In genomic region chr6:15754035-15754705, GRCh38 we compare ENCODE assay signal across 13 cellular contexts.
A peak's percentile ranks its signal among the peaks of the same experiment; 100 is the strongest.
DNase-seq lines count a peak whose midpoint lies in the region; ATAC-seq and TF ChIP-seq lines count a peak whose summit lies in the region.
"Had no signal": no experiment of that assay in that cellular context is flagged by ENCODE, and none has a peak within 500 bp of the region (broad histone marks: within the 10 kb centered on the region; RNA-seq: fewer than 3 reads in every experiment).

No MANE protein-coding gene starts in this region.

- no peaks in the 10 kb centered on the region for H3K4me1 ChIP-seq in naive thymus-derived CD4-positive, alpha-beta T cell (ENCODE audit: control insufficient read depth in 2 of 2, insufficient read depth in 2 of 2, low read length in 2 of 2)
- H3K4me1 ChIP-seq: gastroesophageal sphincter had no signal

- no peak overlapping the region for H3K4me3 Mint-ChIP-seq in CD14-positive monocyte
- no peak overlapping the region for H3K4me3 Mint-ChIP-seq in naive thymus-derived CD4-positive, alpha-beta T cell
- H3K4me3 Mint-ChIP-seq in natural killer cell = no peak overlapping the region

- CTCF ChIA-PET in naive thymus-derived CD4-positive, alpha-beta T cell (lab: Charles Lee) = no interaction called here

- intact Hi-C loops in CD14-positive monocyte (cut with micrococcal nuclease) (no loop called here), natural killer cell (cut with micrococcal nuclease) (no loop called here)
- intact Hi-C loops in naive thymus-derived CD4-positive, alpha-beta T cell (cut with micrococcal nuclease) = no loop called here

- H3K27me3 ChIP-seq in naive thymus-derived CD4-positive, alpha-beta T cell (ENCODE audit: control insufficient read depth in 2 of 2, insufficient read depth in 2 of 2, low read length in 2 of 2) = no peaks in the 10 kb centered on the region
- H3K27me3 ChIP-seq: gastroesophageal sphincter had no signal

- peak overlapping the region in 1 of 7 donors; percentile 50 for H3K27ac Mint-ChIP-seq in CD14-positive monocyte
- H3K27ac Mint-ChIP-seq in naive thymus-derived CD4-positive, alpha-beta T cell = no peak overlapping the region
- no peak overlapping the region for H3K27ac Mint-ChIP-seq in natural killer cell

- 0 out of 2 replicates have a peak overlapping the region, but pooled peaks have one; percentile 22 for H3K4me3 ChIP-seq in SK-N-MC
- no peak overlapping the region for H3K4me3 ChIP-seq in naive thymus-derived CD4-positive, alpha-beta T cell (ENCODE audit: low read length)
- H3K4me3 ChIP-seq: gastroesophageal sphincter, PC-9 had no signal

- TF ChIP-seq CTCF in CD14-positive monocyte (IDR thresholded peaks at IDR 0.05) = no peak
- no peak for TF ChIP-seq CTCF in natural killer cell (IDR thresholded peaks at IDR 0.05)

- no peak overlapping the region for H3K9ac ChIP-seq in SK-N-MC (ENCODE audit: insufficient read length)

- peak overlapping the region; percentile 69 for H3K27ac ChIP-seq in SK-N-MC
- H3K27ac ChIP-seq in naive thymus-derived CD4-positive, alpha-beta T cell (ENCODE audit: low read depth, low read length) = no peak overlapping the region
- H3K27ac ChIP-seq: gastroesophageal sphincter, PC-9, VCaP had no signal

- H3K36me3 Mint-ChIP-seq in CD14-positive monocyte = no peaks in the 10 kb centered on the region
- H3K36me3 Mint-ChIP-seq in naive thymus-derived CD4-positive, alpha-beta T cell = no peaks in the 10 kb centered on the region
- no peaks in the 10 kb centered on the region for H3K36me3 Mint-ChIP-seq in natural killer cell

- POLR2A ChIA-PET in naive thymus-derived CD4-positive, alpha-beta T cell (lab: Charles Lee) = no interaction called here

- no peak for ATAC-seq in naive thymus-derived CD4-positive, alpha-beta T cell
- no peak for ATAC-seq in natural killer cell
- ATAC-seq: gastroesophageal sphincter had no signal

- H3K9me3 Mint-ChIP-seq in CD14-positive monocyte (peaks cover 0 to 13% (median 6%) of the 10 kb centered on the region in 7 donors), natural killer cell (no peaks in the 10 kb centered on the region)
- H3K9me3 Mint-ChIP-seq in naive thymus-derived CD4-positive, alpha-beta T cell = peaks cover 0 to 2% (median 0%) of the 10 kb centered on the region in 11 donors

- no peaks in the 10 kb centered on the region for H3K27me3 Mint-ChIP-seq in CD14-positive monocyte (ENCODE audit: low read depth in 3 of 3)
- peaks cover 0 to 4% (median 0%) of the 10 kb centered on the region in 5 donors for H3K27me3 Mint-ChIP-seq in naive thymus-derived CD4-positive, alpha-beta T cell
- H3K27me3 Mint-ChIP-seq in natural killer cell (ENCODE audit: low read depth in 2 of 2) = peaks cover 0 to 2% of the 10 kb centered on the region in 2 donors

- no peaks in the 10 kb centered on the region for H3K4me1 Mint-ChIP-seq in CD14-positive monocyte
- H3K4me1 Mint-ChIP-seq in naive thymus-derived CD4-positive, alpha-beta T cell = peaks cover 0 to 5% (median 0%) of the 10 kb centered on the region in 7 donors
- no peaks in the 10 kb centered on the region for H3K4me1 Mint-ChIP-seq in natural killer cell

- H3K36me3 ChIP-seq in SK-N-MC (ENCODE audit: insufficient read depth, low read length) = no peaks in the 10 kb centered on the region
- H3K36me3 ChIP-seq in naive thymus-derived CD4-positive, alpha-beta T cell (ENCODE audit: control insufficient read depth in 2 of 3, insufficient read depth in 3 of 3, low read length in 3 of 3) = no peaks in the 10 kb centered on the region
- H3K36me3 ChIP-seq: gastroesophageal sphincter had no signal

- no peaks in the 10 kb centered on the region for H3K9me3 ChIP-seq in SK-N-MC (ENCODE audit: low read depth, low read length)
- H3K9me3 ChIP-seq in naive thymus-derived CD4-positive, alpha-beta T cell (ENCODE audit: control insufficient read depth in 2 of 3, low read length in 3 of 3) = no peaks in the 10 kb centered on the region
- H3K9me3 ChIP-seq: gastroesophageal sphincter had no signal

- DNase-seq in 8988T (peak; percentile 15), H4 (ENCODE audit: low spot score) (peak; percentile 53), SK-N-MC (ENCODE audit: low read depth, low spot score) (no peak), glomerular visceral epithelial cell (ENCODE audit: extremely low spot score) (peak; percentile 72), CD14-positive monocyte (ENCODE audit: low spot score) (no peak), natural killer cell (no peak)
- DNase-seq in stimulated activated CD4-positive, alpha-beta T cell treated with anti-CD3 and anti-CD28 coated beads, Interleukin-12 subunit alpha, Interleukin-12 subunit beta, amount 100 ng/mL, for 4 hours = no peak
- DNase-seq in naive thymus-derived CD4-positive, alpha-beta T cell = no peak
- DNase-seq: central memory CD4-positive, alpha-beta T cell; NCI-H1694 had no signal

Comparison
In these comparisons a context has a peak if more than half of its experiments do, and no peak if none do; other contexts are left out.
1. DNase-seq: peak in 8988T (single experiment), H4 (single experiment) and glomerular visceral epithelial cell (single experiment); none in SK-N-MC (single experiment), stimulated activated CD4-positive, alpha-beta T cell treated with anti-CD3 and anti-CD28 coated beads, Interleukin-12 subunit alpha, Interleukin-12 subunit beta, amount 100 ng/mL, for 4 hours (single experiment), CD14-positive monocyte (single experiment), naive thymus-derived CD4-positive, alpha-beta T cell (0 of 9) and natural killer cell (single experiment).